Comparison of ENCODE assay signal across 10 cellular contexts in genomic region chr9:38022995-38023394, GRCh38. TPM values are rescaled to one million over a fixed set of nuclear protein-coding genes. Genes with fewer than 3 reads are reported as not detected.
DNase-seq lines count a peak whose midpoint lies in the region; ATAC-seq and TF ChIP-seq lines count a peak whose summit lies in the region.
"Had no signal": no experiment of that assay in that cellular context is flagged by ENCODE, and none has a peak within 500 bp of the region (broad histone marks: within the 10 kb centered on the region; RNA-seq: fewer than 3 reads in every experiment).

No MANE protein-coding gene starts in this region.

- H3K4me3 ChIP-seq in right atrium auricular region (no peak overlapping the region), muscle layer of colon (ENCODE audit: low read depth in 1 of 2, low read length in 2 of 2) (no peak overlapping the region), urinary bladder (ENCODE audit: low read depth, low read length) (no peak overlapping the region)

- WGBS in urinary bladder: 51% methylated on average over 8 of the region's 8 CpGs

- no peak overlapping the region for H3K9ac ChIP-seq in muscle layer of colon (ENCODE audit: low read length)

- no peak for TF ChIP-seq CTCF in right atrium auricular region (IDR thresholded peaks at IDR 0.05)

- H3K4me1 ChIP-seq in right atrium auricular region (peaks cover 5 to 99% of the 10 kb centered on the region in 2 donors), muscle layer of colon (ENCODE audit: insufficient read depth, low read length) (peaks cover 83% of the 10 kb centered on the region), urinary bladder (ENCODE audit: insufficient read depth) (peaks cover 2% of the 10 kb centered on the region)

- ATAC-seq in Right ventricle myocardium inferior (no peak), GM18520 (IDR thresholded peaks at IDR 0.05; ENCODE audit: unreplicated experiment) (no peak)

- no peaks in the 10 kb centered on the region for H3K36me3 ChIP-seq in right atrium auricular region
- H3K36me3 ChIP-seq in muscle layer of colon (ENCODE audit: insufficient read depth, low read length): no peaks in the 10 kb centered on the region
- H3K36me3 ChIP-seq in urinary bladder (ENCODE audit: insufficient read depth): no peaks in the 10 kb centered on the region

- no peak for DNase-seq in right atrium auricular region (ENCODE audit: low spot score)
- DNase-seq in Right ventricle myocardium inferior (ENCODE audit: missing footprints): no peak
- peak in 44 of 61 donors; percentile 11 to 78 (median 49) for DNase-seq in caudate nucleus (lab: John Stamatoyannopoulos, UW)
- DNase-seq in activated gamma-delta T cell (lab: John Stamatoyannopoulos, UW): no peak
- no peak for DNase-seq in T-helper 9 cell
- DNase-seq: stimulated activated CD4-positive, alpha-beta T cell treated with anti-CD3 and anti-CD28 coated beads, Interleukin-4, amount 100 ng/mL, for 24 hours; T1000 had no signal

- H3K9me3 ChIP-seq in right atrium auricular region: no peaks in the 10 kb centered on the region
- H3K9me3 ChIP-seq in muscle layer of colon (ENCODE audit: low read length): no peaks in the 10 kb centered on the region

- H3K27me3 ChIP-seq in right atrium auricular region (no peaks in the 10 kb centered on the region), muscle layer of colon (ENCODE audit: control insufficient read depth in 1 of 2, insufficient read depth in 2 of 2, low read length in 2 of 2) (no peaks in the 10 kb centered on the region)

- intact Hi-C loops in Right ventricle myocardium inferior (cut with DNase I): no loop called here

- H3K27ac ChIP-seq in right atrium auricular region (peak overlapping the region; percentile 76), caudate nucleus (ENCODE audit: low read depth, low read length) (peak overlapping the region; percentile 93), muscle layer of colon (ENCODE audit: low read depth, low read length) (peak overlapping the region; percentile 89), urinary bladder (ENCODE audit: low read depth) (peak overlapping the region; percentile 65)

RNA-seq across cellular contexts. Expression of gene SHB, which starts 46.0 kb away (rescaled TPM):
- total RNA-seq in right atrium auricular region (10 to 100 TPM; 33.9 to 39.9 TPM), Right ventricle myocardium inferior (14.7 TPM), urinary bladder (10.4 TPM)
- 17.1 TPM for polyA plus RNA-seq in urinary bladder

Comparison
In these comparisons a context has a peak if more than half of its experiments do, and no peak if none do; other contexts are left out.
1. DNase-seq: peak in caudate nucleus (44 of 61); none in right atrium auricular region (single experiment), Right ventricle myocardium inferior (single experiment), activated gamma-delta T cell (single experiment) and T-helper 9 cell (single experiment).
2. Peak in every context shown above with its lines, with median percentiles within 50 percentile points of each other: H3K27ac ChIP-seq.